ENCODE assay signal across 8 cellular contexts in genomic region chr5:135887447-135887864, GRCh38. TPM values are rescaled to one million over a fixed set of nuclear protein-coding genes. Genes with fewer than 3 reads are reported as not detected.
DNase-seq lines count a peak whose midpoint lies in the region; ATAC-seq and TF ChIP-seq lines count a peak whose summit lies in the region.

No MANE protein-coding gene starts in this region.

- H3K36me3 ChIP-seq in H7 (replicated peaks; ENCODE audit: control insufficient read depth, insufficient read depth, low read length) (no peaks in the 10 kb centered on the region), SJCRH30 (no peaks in the 10 kb centered on the region), heart right ventricle (no peaks in the 10 kb centered on the region)

- H3K27ac ChIP-seq in SJCRH30 (no peak overlapping the region), heart right ventricle (no peak overlapping the region)

- DNase-seq in GM10266 (ENCODE audit: extremely low spot score) (peak; percentile 62), H7 (peak; percentile 79), SJCRH30 (peak; percentile 73 to 88), heart right ventricle (peak; percentile 27 to 37), retina (peak; percentile 83), NCI-H1048 (lab: John Stamatoyannopoulos, UW) (no peak)
- peak; percentile 31 for DNase-seq in activated naive CD4-positive, alpha-beta T cell treated with anti-CD3 and anti-CD28 coated beads, Interleukin-2, amount 50 U/mL, for 16 hours

- TF ChIP-seq CTCF in GM10266 (IDR thresholded peaks at IDR 0.05; ENCODE audit: control insufficient read depth, insufficient read depth, low read depth, missing control alignments) (peak; percentile 85), LNCAP (IDR thresholded peaks at IDR 0.05) (peak; percentile 80), heart right ventricle (IDR thresholded peaks at IDR 0.05) (peak; percentile 62 to 91 (median 88))

- 10% methylated on average over 8 of the region's 8 CpGs for WGBS in heart right ventricle, 2 donors

- H3K27me3 ChIP-seq in H7 (ENCODE audit: control insufficient read depth, insufficient read depth, low read length), result peaks cover 8% of the 10 kb centered on the region
- H3K27me3 ChIP-seq in SJCRH30, result peaks cover 3% of the 10 kb centered on the region; the same call in 1 of the 2 replicates
- H3K27me3 ChIP-seq in heart right ventricle, result peaks cover 0 to 46% (median 31%) of the 10 kb centered on the region in 7 donors

- ATAC-seq in heart right ventricle, result peak; percentile 69 to 89 (median 84)

- H3K4me3 ChIP-seq in H7 (ENCODE audit: insufficient read depth, low read depth, low read length) (no peak overlapping the region), SJCRH30 (no peak overlapping the region), heart right ventricle (no peak overlapping the region)

- intact Hi-C loops in heart right ventricle (cut with DNase I), result loop anchor here in 9 of 10 donors (1.0 to 10.0 kb wide), 10 partner anchors 55 to 325 kb away; no protein-coding TSS in a partner anchor

- H3K4me1 ChIP-seq in SJCRH30 (peaks cover 25% of the 10 kb centered on the region), heart right ventricle (peaks cover 0 to 19% (median 4%) of the 10 kb centered on the region in 9 donors)

- H3K9me3 ChIP-seq in SJCRH30 (replicated peaks) (no peaks in the 10 kb centered on the region), heart right ventricle (no peaks in the 10 kb centered on the region)

RNA-seq across cellular contexts. Expression of gene IL9, which starts 8.2 kb away (rescaled TPM):
- not detected in 2 replicates for total RNA-seq in H7 (2014; rRNA removed; shearing (Covaris generic))
- not detected in 2 replicates for total RNA-seq in SJCRH30 (2014; rRNA removed; shearing (Covaris generic))
- total RNA-seq in heart right ventricle, result not detected
- not detected for polyA plus RNA-seq in heart right ventricle

RNA-seq across cellular contexts. Expression of gene SLC25A48, which starts 53.0 kb away (rescaled TPM):
- 0.04 and 0.38 TPM in 2 replicates for total RNA-seq in H7 (2014; rRNA removed; shearing (Covaris generic))
- total RNA-seq in SJCRH30 (2014; rRNA removed; shearing (Covaris generic)), result not detected in 2 replicates
- under 1 TPM in 4 of 10 donors, not detected in 6; 0.16 to 0.40 (median 0.23) TPM for total RNA-seq in heart right ventricle
- polyA plus RNA-seq in heart right ventricle, result 10 to 100 TPM in 1 of 2 donors, not detected in 1; 10.8 TPM
